Comparison of ENCODE assay signal across 19 cellular contexts in genomic region chr2:163637876-163638275, GRCh38.
"Had no signal": no experiment of that assay in that cellular context is flagged by ENCODE, and none has a peak within 500 bp of the region (broad histone marks: within the 10 kb centered on the region; RNA-seq: fewer than 3 reads in every experiment).

No MANE protein-coding gene starts in this region.

- H3K4me3 Mint-ChIP-seq: activated T-helper 17 cell treated with anti-CD3 and anti-CD28 coated beads, Interleukin-2, amount 50 U/mL, for 72 hours; naive thymus-derived CD4-positive, alpha-beta T cell; stimulated activated naive CD8-positive, alpha-beta T cell treated with anti-CD3 and anti-CD28 coated beads, Interleukin-15, Interleukin-2, amounts not matched to agents 100 ng/mL and 50 ng/mL, for 24 hours had no signal

- H3K36me3 Mint-ChIP-seq: naive thymus-derived CD4-positive, alpha-beta T cell had no signal

- H3K36me3 ChIP-seq: prostate gland, spleen, suprapubic skin, upper lobe of left lung had no signal

- H3K27ac Mint-ChIP-seq: activated T-helper 17 cell treated with anti-CD3 and anti-CD28 coated beads, Interleukin-2, amount 50 U/mL, for 72 hours; naive thymus-derived CD4-positive, alpha-beta T cell; stimulated activated naive CD8-positive, alpha-beta T cell treated with anti-CD3 and anti-CD28 coated beads, Interleukin-15, Interleukin-2, amounts not matched to agents 100 ng/mL and 50 ng/mL, for 24 hours had no signal

- H3K27me3 Mint-ChIP-seq: activated T-helper 17 cell treated with anti-CD3 and anti-CD28 coated beads, Interleukin-2, amount 50 U/mL, for 72 hours; naive thymus-derived CD4-positive, alpha-beta T cell; stimulated activated naive CD8-positive, alpha-beta T cell treated with anti-CD3 and anti-CD28 coated beads, Interleukin-15, Interleukin-2, amounts not matched to agents 100 ng/mL and 50 ng/mL, for 24 hours had no signal

- H3K27me3 ChIP-seq: spleen, suprapubic skin, upper lobe of left lung had no signal

- H3K9me3 Mint-ChIP-seq: stimulated activated naive CD8-positive, alpha-beta T cell treated with anti-CD3 and anti-CD28 coated beads, Interleukin-15, Interleukin-2, amounts not matched to agents 100 ng/mL and 50 ng/mL, for 24 hours had no signal

- H3K4me1 ChIP-seq: prostate gland, spleen, suprapubic skin, upper lobe of left lung had no signal

- DNase-seq: activated CD4-positive, CD25-positive, alpha-beta regulatory T cell treated with anti-CD3 and anti-CD28 coated beads, Interleukin-2, amount 50 U/mL, for 72 hours; activated naive CD4-positive, alpha-beta T cell treated with Interleukin-2 at 50 U/mL for 16 hours; anterior cingulate cortex; cerebellar nuclear complex; effector memory CD4-positive, alpha-beta T cell; islet precursor cell; mucosa of descending colon; naive thymus-derived CD4-positive, alpha-beta T cell; nucleus accumbens; spleen; T-helper 1 cell; T1000; upper lobe of left lung had no signal

- H3K4me3 ChIP-seq: mucosa of descending colon, prostate gland, spleen, suprapubic skin, upper lobe of left lung had no signal

- ATAC-seq: activated T-helper 17 cell treated with anti-CD3 and anti-CD28 coated beads, Interleukin-2, amount 50 U/mL, for 72 hours; left lobe of liver; mucosa of descending colon; naive thymus-derived CD4-positive, alpha-beta T cell; sciatic nerve had no signal

- H3K4me1 Mint-ChIP-seq: activated T-helper 17 cell treated with anti-CD3 and anti-CD28 coated beads, Interleukin-2, amount 50 U/mL, for 72 hours; naive thymus-derived CD4-positive, alpha-beta T cell had no signal

- H3K9me3 ChIP-seq: mucosa of descending colon, prostate gland, spleen, suprapubic skin, upper lobe of left lung had no signal
